In genomic region chr4:176270669-176271068, GRCh38 we compare ENCODE assay signal across 8 cellular contexts. TPM values are rescaled to one million over a fixed set of nuclear protein-coding genes. Genes with fewer than 3 reads are reported as not detected.
A peak's percentile ranks its signal among the peaks of the same experiment; 100 is the strongest.
DNase-seq lines count a peak whose midpoint lies in the region; ATAC-seq and TF ChIP-seq lines count a peak whose summit lies in the region.

No MANE protein-coding gene starts in this region.

- in situ Hi-C loops in G401 (cut with HindIII; ENCODE audit: low sequenced_read_pairs), result no loop called here

- TF ChIP-seq CTCF in cardiac fibroblast (IDR thresholded peaks at IDR 0.05; ENCODE audit: low read depth, low read length), result no peak

- ATAC-seq in sciatic nerve (no peak), Right ventricle myocardium inferior (no peak)

- intact Hi-C loops in sciatic nerve (cut with DNase I) (no loop called here), Right ventricle myocardium inferior (cut with DNase I) (no loop called here)

- peak; percentile 97 for DNase-seq in GM04503 (ENCODE audit: low read depth)
- DNase-seq in NCI-H1436 (lab: John Stamatoyannopoulos, UW), result peak; percentile 33
- DNase-seq in cardiac fibroblast (ENCODE audit: low read depth in 2 of 2), result peak; percentile 84 to 99
- peak; percentile 99 for DNase-seq in non-pigmented ciliary epithelial cell (ENCODE audit: low read depth)
- no peak for DNase-seq in GM19240 (ENCODE audit: insufficient read length, low spot score)
- DNase-seq in sciatic nerve (ENCODE audit: low spot score), result no peak
- no peak for DNase-seq in G401 (ENCODE audit: low spot score)
- DNase-seq in Right ventricle myocardium inferior (ENCODE audit: missing footprints), result no peak

- H3K4me3 ChIP-seq in cardiac fibroblast (replicated peaks in 1 of 2; ENCODE audit: low read depth in 2 of 2, low read length in 2 of 2), result peak overlapping the region in 1 of 2 donors; percentile 2

RNA-seq across cellular contexts. Expression of gene ASB5, which starts 1.6 kb away (rescaled TPM):
- total RNA-seq in sciatic nerve, result 0.09 TPM
- not detected in 2 replicates for total RNA-seq in G401 (2014; rRNA removed; shearing (Covaris generic))
- total RNA-seq in Right ventricle myocardium inferior, result 2.7 TPM

RNA-seq across cellular contexts. Expression of gene SPCS3, which starts 49.1 kb away (rescaled TPM):
- total RNA-seq in sciatic nerve (122 TPM), Right ventricle myocardium inferior (87.9 TPM)
- 48.9 and 79.5 TPM in 2 replicates for total RNA-seq in G401 (2014; rRNA removed; shearing (Covaris generic))

Comparison
In these comparisons a context has a peak if more than half of its experiments do, and no peak if none do; other contexts are left out.
1. DNase-seq: peak in GM04503 (single experiment), NCI-H1436 (single experiment), cardiac fibroblast (2 of 2) and non-pigmented ciliary epithelial cell (single experiment); none in GM19240 (single experiment), sciatic nerve (single experiment), G401 (single experiment) and Right ventricle myocardium inferior (single experiment).